ENCODE assay signal across 8 cellular contexts in the genomic region with DNA sequence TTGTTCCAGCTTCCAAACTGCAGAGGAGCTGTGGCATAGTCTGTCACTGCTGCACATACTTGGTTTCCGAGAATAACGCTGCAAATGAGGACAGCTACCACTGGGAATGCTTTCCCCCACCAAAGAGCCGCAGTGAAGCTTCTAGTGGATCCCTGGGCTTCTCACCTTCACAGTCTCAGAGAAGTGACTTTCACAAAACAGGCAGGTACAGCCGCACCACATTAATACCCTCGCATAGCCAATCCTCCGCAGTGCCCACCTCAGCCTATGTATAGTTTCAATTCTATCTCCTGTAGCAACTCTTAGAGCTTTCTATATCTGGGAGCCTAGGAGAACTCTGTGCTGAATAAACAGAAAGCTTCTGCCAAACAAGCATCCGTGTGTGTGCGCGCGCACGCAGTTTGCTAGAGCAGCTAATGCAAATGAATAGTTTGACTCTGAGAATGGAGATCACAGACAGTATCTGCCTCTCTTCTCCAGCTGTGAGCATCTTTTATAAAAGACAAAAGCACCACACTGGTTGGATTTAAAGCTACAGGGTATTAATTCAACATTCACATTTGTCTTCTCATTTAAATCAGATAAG.
DNase-seq lines count a peak whose midpoint lies in the region; ATAC-seq and TF ChIP-seq lines count a peak whose summit lies in the region.

No MANE protein-coding gene starts in this region.

- no peaks in the 10 kb centered on the region for H3K27me3 Mint-ChIP-seq in activated CD4-positive, alpha-beta T cell treated with anti-CD3 and anti-CD28 coated beads for 36 hours

- intact Hi-C loops in esophagus muscularis mucosa (cut with DNase I) = no loop called here
- intact Hi-C loops in activated CD4-positive, alpha-beta T cell treated with anti-CD3 and anti-CD28 coated beads for 36 hours (cut with DNase I, micrococcal nuclease) = no loop called here

- H3K27ac ChIP-seq in esophagus muscularis mucosa (replicated peaks in 1 of 4) = peak overlapping the region; percentile 60 to 80 (median 69)
- H3K27ac ChIP-seq in RWPE1 = no peak overlapping the region

- WGBS in esophagus muscularis mucosa = 28% methylated on average over 11 of the region's 11 CpGs

- POLR2A ChIA-PET in RWPE1 (lab: Yijun Ruan, JAX; ENCODE audit: low non-redundant PET) (no interaction called here), GM10248 (lab: Yijun Ruan, JAX) (no interaction called here)
- POLR2A ChIA-PET in activated CD4-positive, alpha-beta T cell treated with anti-CD3 and anti-CD28 coated beads for 36 hours (lab: Charles Lee) = interaction anchor here (0.5 kb wide), 1 partner anchor 10 kb away, joined by 3 read pairs; no protein-coding TSS in a partner anchor

- H3K9me3 Mint-ChIP-seq in activated CD4-positive, alpha-beta T cell treated with anti-CD3 and anti-CD28 coated beads for 36 hours (ENCODE audit: low read depth) = no peaks in the 10 kb centered on the region

- no peaks in the 10 kb centered on the region for H3K36me3 ChIP-seq in esophagus muscularis mucosa

- no peak for ATAC-seq in activated CD4-positive, alpha-beta T cell treated with anti-CD3 and anti-CD28 coated beads for 36 hours

- no peaks in the 10 kb centered on the region for H3K27me3 ChIP-seq in esophagus muscularis mucosa

- peak overlapping the region; percentile 41 to 57 (median 48) for H3K4me3 ChIP-seq in esophagus muscularis mucosa

- peaks cover 5% of the 10 kb centered on the region for H3K4me1 Mint-ChIP-seq in activated CD4-positive, alpha-beta T cell treated with anti-CD3 and anti-CD28 coated beads for 36 hours

- no peak for TF ChIP-seq EP300 in esophagus muscularis mucosa (IDR thresholded peaks at IDR 0.05)

- TF ChIP-seq CTCF in AG09319 (IDR thresholded peaks at IDR 0.05; ENCODE audit: low read depth, low read length) (no peak), esophagus muscularis mucosa (IDR thresholded peaks at IDR 0.05) (peak in 1 of 3 experiments; percentile 15), RWPE1 (conservative IDR thresholded peaks at IDR 0.05; ENCODE audit: low read depth) (no peak), GM10248 (IDR thresholded peaks at IDR 0.05; ENCODE audit: control extremely low read depth, extremely low read depth, low read depth, missing control alignments) (no peak)

- H3K27ac Mint-ChIP-seq in activated CD4-positive, alpha-beta T cell treated with anti-CD3 and anti-CD28 coated beads for 36 hours = no peak overlapping the region

- CTCF ChIA-PET in RWPE1 (lab: Yijun Ruan, JAX) = interaction anchor here (1.5 kb wide), 1 partner anchor 417 kb away, joined by 6 read pairs; no protein-coding TSS in a partner anchor
- CTCF ChIA-PET in GM10248 (lab: Yijun Ruan, JAX) = interaction anchor here (0.7 kb wide), 1 partner anchor 13 kb away, joined by 3 read pairs; no protein-coding TSS in a partner anchor
- CTCF ChIA-PET in activated CD4-positive, alpha-beta T cell treated with anti-CD3 and anti-CD28 coated beads for 36 hours (lab: Charles Lee) = interaction anchor here (1.0 to 1.1 kb wide), 3 partner anchors 14 to 25 kb away, joined by 3 to 4 read pairs (median 3); no protein-coding TSS in a partner anchor

- no peak overlapping the region for H3K4me3 Mint-ChIP-seq in activated CD4-positive, alpha-beta T cell treated with anti-CD3 and anti-CD28 coated beads for 36 hours

- no peak for TF ChIP-seq POLR2A in esophagus muscularis mucosa (IDR thresholded peaks at IDR 0.05; ENCODE audit: low read depth)

- H3K9me3 ChIP-seq in esophagus muscularis mucosa = no peaks in the 10 kb centered on the region

- H3K36me3 Mint-ChIP-seq in activated CD4-positive, alpha-beta T cell treated with anti-CD3 and anti-CD28 coated beads for 36 hours (ENCODE audit: low read depth) = no peaks in the 10 kb centered on the region

- peaks cover 8 to 71% (median 50%) of the 10 kb centered on the region in 4 donors for H3K4me1 ChIP-seq in esophagus muscularis mucosa

- DNase-seq in AG09319 (ENCODE audit: extremely low read depth, low read depth) = peak; percentile 25
- DNase-seq in NCI-H526 (lab: John Stamatoyannopoulos, UW) = peak; percentile 69 to 92
- DNase-seq in esophagus muscularis mucosa (ENCODE audit: extremely low spot score) = peak; percentile 93
- DNase-seq in midbrain (lab: John Stamatoyannopoulos, UW) = peak; percentile 90
- no peak for DNase-seq in RWPE1 (ENCODE audit: low spot score)
- no peak for DNase-seq in GM10248 (ENCODE audit: extremely low spot score)
- no peak for DNase-seq in activated CD4-positive, alpha-beta T cell treated with anti-CD3 and anti-CD28 coated beads for 36 hours
- no peak for DNase-seq in foreskin melanocyte

Comparison
In these comparisons a context has a peak if more than half of its experiments do, and no peak if none do; other contexts are left out.
1. DNase-seq: peak in AG09319 (single experiment), NCI-H526 (2 of 2), esophagus muscularis mucosa (single experiment) and midbrain (single experiment); none in RWPE1 (single experiment), GM10248 (single experiment), activated CD4-positive, alpha-beta T cell treated with anti-CD3 and anti-CD28 coated beads for 36 hours (single experiment) and foreskin melanocyte (single experiment).